In genomic region chr11:18046116-18046777, GRCh38 we compare ENCODE assay signal across 9 cellular contexts. TPM values are rescaled to one million over a fixed set of nuclear protein-coding genes. Genes with fewer than 3 reads are reported as not detected.
DNase-seq lines count a peak whose midpoint lies in the region; ATAC-seq and TF ChIP-seq lines count a peak whose summit lies in the region.
"Had no signal": no experiment of that assay in that cellular context is flagged by ENCODE, and none has a peak within 500 bp of the region (broad histone marks: within the 10 kb centered on the region; RNA-seq: fewer than 3 reads in every experiment).

Gene TPH1 (minus strand): TSS chr11:18046269. CDS start chr11:18040762, 5,507 bp downstream.

- CTCF ChIA-PET in OCI-LY7 (lab: Charles Lee; ENCODE audit: unreplicated experiment), result no interaction called here

- H3K4me3 ChIP-seq in fibroblast of pulmonary artery (replicated peaks; ENCODE audit: low read depth, low read length), result no peak within 1 kb of the TSS
- peak within 1 kb of the TSS; percentile 27 for H3K4me3 ChIP-seq in neural progenitor cell
- no peak within 1 kb of the TSS for H3K4me3 ChIP-seq in OCI-LY7 (ENCODE audit: low read depth, low read length, poor library complexity, severe bottlenecking)

- H3K36me3 ChIP-seq in neural progenitor cell (no peaks in the 10 kb centered on the region), OCI-LY7 (ENCODE audit: insufficient read depth, low read length) (no peaks in the 10 kb centered on the region)

- H3K4me3 Mint-ChIP-seq in neural progenitor cell, result peak within 1 kb of the TSS; percentile 43
- H3K4me3 Mint-ChIP-seq in activated naive CD8-positive, alpha-beta T cell treated with anti-CD3 and anti-CD28 coated beads, Interleukin-2, amount 50 U/mL, for 24 hours, result no peak within 1 kb of the TSS
- H3K4me3 Mint-ChIP-seq: activated naive CD8-positive, alpha-beta T cell had no signal

- H3K27ac Mint-ChIP-seq in neural progenitor cell, result no peak within 1 kb of the TSS
- no peak within 1 kb of the TSS for H3K27ac Mint-ChIP-seq in activated naive CD8-positive, alpha-beta T cell treated with anti-CD3 and anti-CD28 coated beads, Interleukin-2, amount 50 U/mL, for 24 hours
- H3K27ac Mint-ChIP-seq: activated naive CD8-positive, alpha-beta T cell had no signal

- POLR2A ChIA-PET in OCI-LY7 (lab: Charles Lee), result no interaction called here

- no peak within 1 kb of the TSS for H3K9ac ChIP-seq in neural progenitor cell

- peaks cover 3% of the 10 kb centered on the region for H3K4me1 Mint-ChIP-seq in neural progenitor cell
- H3K4me1 Mint-ChIP-seq in activated naive CD8-positive, alpha-beta T cell treated with anti-CD3 and anti-CD28 coated beads, Interleukin-2, amount 50 U/mL, for 24 hours, result no peaks in the 10 kb centered on the region

- H3K27ac ChIP-seq in neural progenitor cell (no peak within 1 kb of the TSS), OCI-LY7 (ENCODE audit: low read depth, low read length, poor library complexity, severe bottlenecking) (no peak within 1 kb of the TSS)

- TF ChIP-seq CTCF in fibroblast of pulmonary artery (IDR thresholded peaks at IDR 0.05; ENCODE audit: low read length, missing control alignments) (no peak), neural progenitor cell (IDR thresholded peaks at IDR 0.05) (no peak), OCI-LY7 (conservative IDR thresholded peaks at IDR 0.05; ENCODE audit: low read length) (no peak)

- no peaks in the 10 kb centered on the region for H3K36me3 Mint-ChIP-seq in neural progenitor cell
- H3K36me3 Mint-ChIP-seq in activated naive CD8-positive, alpha-beta T cell treated with anti-CD3 and anti-CD28 coated beads, Interleukin-2, amount 50 U/mL, for 24 hours (ENCODE audit: low read depth), result no peaks in the 10 kb centered on the region

- no peaks in the 10 kb centered on the region for H3F3A ChIP-seq in neural progenitor cell (ENCODE audit: low read depth)

- H3K9me3 ChIP-seq in neural progenitor cell (ENCODE audit: low read depth) (no peaks in the 10 kb centered on the region), OCI-LY7 (ENCODE audit: low read length) (no peaks in the 10 kb centered on the region)

- H3K4me1 ChIP-seq in neural progenitor cell, result peaks cover 6% of the 10 kb centered on the region
- no peaks in the 10 kb centered on the region for H3K4me1 ChIP-seq in OCI-LY7 (ENCODE audit: insufficient read depth, low read length, poor library complexity, severe bottlenecking)

- H3K79me2 ChIP-seq in neural progenitor cell (ENCODE audit: low read depth) (no peaks in the 10 kb centered on the region), OCI-LY7 (ENCODE audit: insufficient read depth, low read depth, low read length) (no peaks in the 10 kb centered on the region)

- H3K9me3 Mint-ChIP-seq in neural progenitor cell, result peaks cover 5% of the 10 kb centered on the region
- H3K9me3 Mint-ChIP-seq in activated naive CD8-positive, alpha-beta T cell treated with anti-CD3 and anti-CD28 coated beads, Interleukin-2, amount 50 U/mL, for 24 hours, result peaks cover 11% of the 10 kb centered on the region

- H2AFZ ChIP-seq in neural progenitor cell (replicated peaks), result peak within 1 kb of the TSS; percentile 82
- no peak within 1 kb of the TSS for H2AFZ ChIP-seq in OCI-LY7 (ENCODE audit: low read length)

- peaks cover 71% of the 10 kb centered on the region for H3K27me3 ChIP-seq in neural progenitor cell

- H3K9me2 ChIP-seq in OCI-LY7 (ENCODE audit: insufficient read depth, low read length), result no peaks in the 10 kb centered on the region

- H3K4me2 ChIP-seq in neural progenitor cell (peak within 1 kb of the TSS; percentile 68), OCI-LY7 (ENCODE audit: low read length) (no peak within 1 kb of the TSS)

- no peaks in the 10 kb centered on the region for H4K20me1 ChIP-seq in neural progenitor cell (ENCODE audit: low read depth)
- H4K20me1 ChIP-seq in OCI-LY7 (ENCODE audit: insufficient read depth, low read length), result no peaks in the 10 kb centered on the region

- ATAC-seq in activated naive CD8-positive, alpha-beta T cell treated with anti-CD3 and anti-CD28 coated beads, Interleukin-2, amount 50 U/mL, for 24 hours, result no peak
- ATAC-seq in HG03175 (IDR thresholded peaks at IDR 0.05; ENCODE audit: unreplicated experiment), result no peak

- DNase-seq in DMS153 treated with DMSO at 0.1 percent for 48 hours (lab: John Stamatoyannopoulos, UW; ENCODE audit: unreplicated experiment) (peak; percentile 63), NCI-H460 (ENCODE audit: extremely low read depth, low read depth) (peak; percentile 1), fibroblast of pulmonary artery (ENCODE audit: low read depth) (peak; percentile 20), neural progenitor cell (ENCODE audit: low spot score) (peak; percentile 79), OCI-LY7 (ENCODE audit: low spot score) (no peak), SKM-1 treated with dmso at 0.1 percent for 144 hours (lab: John Stamatoyannopoulos, UW; ENCODE audit: unreplicated experiment) (no peak)
- no peak for DNase-seq in activated naive CD8-positive, alpha-beta T cell treated with anti-CD3 and anti-CD28 coated beads, Interleukin-2, amount 50 U/mL, for 24 hours

- no TSS peak for BruUV-seq in OCI-LY7 (replicated peaks; lab: Mats Ljungman, UMichigan)

- H3K27me3 Mint-ChIP-seq in neural progenitor cell (ENCODE audit: insufficient read depth, low read depth), result peaks cover 24% of the 10 kb centered on the region
- H3K27me3 Mint-ChIP-seq in activated naive CD8-positive, alpha-beta T cell treated with anti-CD3 and anti-CD28 coated beads, Interleukin-2, amount 50 U/mL, for 24 hours, result peaks cover 35% of the 10 kb centered on the region

- intact Hi-C loops in OCI-LY7 (cut with micrococcal nuclease; ENCODE audit: unreplicated experiment), result no loop called here

RNA-seq across cellular contexts. Expression of gene TPH1, which starts in this region (rescaled TPM):
- total RNA-seq in NCI-H460 (2014; rRNA removed; shearing (Covaris generic)), result 0.02 and 0.03 TPM in 2 replicates
- 0.14 and 0.44 TPM in 2 replicates for polyA plus RNA-seq in NCI-H460 (2014; cell fraction: nucleus; rRNA removed)
- total RNA-seq in neural progenitor cell (ENCODE audit: low replicate concordance) (0.24 and 0.25 TPM in 2 replicates), OCI-LY7 (2022) (0.23 and 0.39 TPM in 2 replicates)
- total RNA-seq in OCI-LY7 (2014; rRNA removed; shearing (Covaris generic)), result 0.19 and 0.44 TPM in 2 replicates

Comparison
In these comparisons a context has a peak if more than half of its experiments do, and no peak if none do; other contexts are left out.
1. Peak in DNase-seq in NCI-H460; RNA of the gene not detected or under 1 TPM.
2. Peak in DNase-seq, H3K4me3 ChIP-seq and H3K4me2 ChIP-seq in neural progenitor cell; RNA of the gene not detected or under 1 TPM.
3. DNase-seq: peak in DMS153 treated with DMSO at 0.1 percent for 48 hours (single experiment) and fibroblast of pulmonary artery (single experiment); none in activated naive CD8-positive, alpha-beta T cell treated with anti-CD3 and anti-CD28 coated beads, Interleukin-2, amount 50 U/mL, for 24 hours (single experiment), OCI-LY7 (single experiment) and SKM-1 treated with dmso at 0.1 percent for 144 hours (single experiment).